In the genomic region with DNA sequence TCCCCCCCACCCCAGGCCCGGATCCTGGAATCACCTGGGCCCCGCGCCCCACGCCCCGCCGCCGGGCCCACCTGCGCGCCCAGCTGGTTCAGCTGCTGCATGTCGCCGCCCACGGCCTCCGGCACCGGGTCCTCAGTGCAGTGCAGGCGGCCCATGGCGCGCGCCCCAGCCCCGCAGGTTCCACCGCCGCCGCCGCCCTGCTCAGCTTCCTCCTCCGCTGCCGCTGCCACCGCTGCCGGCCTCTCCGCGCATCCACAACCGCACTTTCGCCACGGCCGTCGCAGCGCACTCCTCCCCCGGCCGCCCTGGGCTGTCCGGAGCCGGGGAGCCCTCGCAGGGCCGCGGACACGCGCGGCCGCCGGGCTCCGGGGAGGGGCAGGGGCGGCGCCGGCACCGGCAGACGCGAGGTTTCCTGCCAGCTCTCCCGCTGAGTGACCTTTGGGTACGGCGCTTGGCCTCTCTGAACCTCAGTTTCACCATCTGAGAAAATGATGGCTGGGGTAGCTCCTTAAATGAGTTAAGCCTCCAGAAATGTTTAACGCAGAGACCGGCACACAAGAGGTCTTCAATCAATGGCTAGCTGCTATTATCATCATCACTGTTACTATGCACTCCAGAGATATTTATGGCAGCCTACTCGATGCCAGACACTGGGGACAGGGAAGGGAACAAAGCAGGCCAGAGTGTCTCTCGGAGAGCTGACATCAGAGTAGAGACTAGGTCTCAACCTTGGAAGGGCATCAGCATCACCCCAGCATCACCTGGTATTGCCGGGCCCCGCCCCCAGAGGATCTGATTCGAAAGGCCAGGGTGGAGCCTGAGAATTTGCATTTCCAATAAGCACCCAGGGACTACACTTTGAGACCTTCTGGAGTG, we compare ENCODE assay signal across 8 cellular contexts. TPM values are rescaled to one million over a fixed set of nuclear protein-coding genes. Genes with fewer than 3 reads are reported as not detected.
DNase-seq lines count a peak whose midpoint lies in the region; ATAC-seq and TF ChIP-seq lines count a peak whose summit lies in the region.

TSS of gene COMMD7 (minus strand) at position 231 of the 876 bp plus-strand sequence. CDS start at position 155, 76 bp downstream.

- H3K27ac ChIP-seq in HCT116 (ENCODE audit: low read depth, low read length) (peak within 1 kb of the TSS; percentile 56; the same call in 1 of the 2 replicates), liver (ENCODE audit: low read depth in 1 of 2, low read length in 2 of 2) (peak within 1 kb of the TSS; percentile 25 to 64)

- CTCF ChIA-PET in HCT116 (lab: Charles Lee) = no interaction called here

- H3K9me2 ChIP-seq in HCT116 (ENCODE audit: insufficient read depth) = no peaks in the 10 kb centered on the region

- DNase-seq in EH (ENCODE audit: low read depth) = peak; percentile 66
- DNase-seq in HCT116 (ENCODE audit: low read depth, low spot score) = no peak
- DNase-seq in NCI-H2196 (lab: John Stamatoyannopoulos, UW; ENCODE audit: unreplicated experiment) = peak; percentile 67
- DNase-seq in activated CD4-positive, alpha-beta T cell treated with anti-CD3 and anti-CD28 coated beads for 4 hours = peak; percentile 69 to 75
- DNase-seq in dedifferentiated amniotic fluid mesenchymal stem cell (ENCODE audit: extremely low spot score) = peak; percentile 27
- peak; percentile 65 for DNase-seq in stimulated activated CD4-positive, alpha-beta T cell treated with anti-CD3 and anti-CD28 coated beads, Interleukin-4, amount 100 ng/mL, for 24 hours
- DNase-seq in OCI-M2 (lab: John Stamatoyannopoulos, UW; ENCODE audit: unreplicated experiment) = no peak

- BruUV-seq in HCT116 (replicated peaks; lab: Mats Ljungman, UMichigan) = no TSS peak

- H3K4me2 ChIP-seq in HCT116 (ENCODE audit: low read length) = peak within 1 kb of the TSS; percentile 99

- 1% methylated on average over 64 of the region's 64 CpGs for WGBS in liver

- no peak for TF ChIP-seq CTCF in HCT116 (IDR thresholded peaks at IDR 0.05 in 2 of 3, conservative IDR thresholded peaks at IDR 0.05 in 1 of 3; ENCODE audit: borderline replicate concordance in 1 of 3, insufficient read depth in 1 of 3, low read depth in 2 of 3, low read length in 2 of 3)
- no peak for TF ChIP-seq CTCF in liver (IDR thresholded peaks at IDR 0.05; ENCODE audit: low read depth, low read length, missing input control)

- POLR2A ChIA-PET in HCT116 (lab: Charles Lee) = no interaction called here

- H3K4me3 ChIP-seq in HCT116 (replicated peaks in 1 of 2; ENCODE audit: low read depth in 1 of 2, low read length in 2 of 2) (peak within 1 kb of the TSS; percentile 46 to 68), liver (ENCODE audit: low read depth in 1 of 3, low read length in 3 of 3) (peak within 1 kb of the TSS; percentile 67 to 98 (median 69))

- H3K9ac ChIP-seq in HCT116 (ENCODE audit: low read length) = peak within 1 kb of the TSS; percentile 63
- H3K9ac ChIP-seq in liver (ENCODE audit: low read depth in 1 of 2, low read length in 2 of 2) = peak within 1 kb of the TSS; percentile 61 to 84

- intact Hi-C loops in HCT116 (cut with micrococcal nuclease) = no loop called here

- H3K79me2 ChIP-seq in HCT116 (ENCODE audit: insufficient read depth, low read length) = no peaks in the 10 kb centered on the region

- peaks cover 16 to 35% of the 10 kb centered on the region in 2 experiments for H3K4me1 ChIP-seq in HCT116 (ENCODE audit: control insufficient read depth in 1 of 2, insufficient read depth in 2 of 2, low read length in 2 of 2)
- peaks cover 1 to 14% (median 11%) of the 10 kb centered on the region in 4 donors for H3K4me1 ChIP-seq in liver (ENCODE audit: control insufficient read depth in 4 of 4, insufficient read depth in 4 of 4, low read length in 3 of 4)

- ATAC-seq in HCT116 = peak; percentile 78

- H4K20me1 ChIP-seq in HCT116 (ENCODE audit: insufficient read depth) = no peaks in the 10 kb centered on the region

- RAD21 ChIA-PET in HCT116 (lab: Charles Lee; ENCODE audit: low non-redundant PET in 1 of 2, low total read pairs in 2 of 2, uncharacterized antibody in 2 of 2, unreplicated experiment in 2 of 2) = interaction anchor here in 1 of 2 experiments (0.6 kb wide), 1 partner anchor 70 kb away, joined by 3 read pairs; the partner anchor contains the start of gene C20orf203

- H3K27me3 ChIP-seq in HCT116 (ENCODE audit: insufficient read depth, low read length) = no peaks in the 10 kb centered on the region
- H3K27me3 ChIP-seq in liver (ENCODE audit: control insufficient read depth in 4 of 4, insufficient read depth in 4 of 4, low read length in 3 of 4) = no peaks in the 10 kb centered on the region

- TF ChIP-seq POLR2A in HCT116 (IDR thresholded peaks at IDR 0.05; ENCODE audit: borderline replicate concordance, extremely low read depth, insufficient read depth, insufficient read length) = no peak

- H3K36me3 ChIP-seq in HCT116 (ENCODE audit: control insufficient read depth in 1 of 2, insufficient read depth in 2 of 2, low read length in 2 of 2) (no peaks in the 10 kb centered on the region), liver (ENCODE audit: control insufficient read depth in 4 of 4, insufficient read depth in 3 of 4, low read depth in 1 of 4, low read length in 3 of 4) (peaks cover 0 to 2% (median 0%) of the 10 kb centered on the region in 4 donors)

- no peak for TF ChIP-seq RAD21 in HCT116 (IDR thresholded peaks at IDR 0.05; ENCODE audit: low read depth)
- TF ChIP-seq RAD21 in liver (IDR thresholded peaks at IDR 0.05) = no peak

- peak within 1 kb of the TSS; percentile 98 for H2AFZ ChIP-seq in HCT116 (ENCODE audit: low read depth, low read length, poor library complexity, severe bottlenecking)

- H3K9me3 ChIP-seq in HCT116 (ENCODE audit: control insufficient read depth in 1 of 2, insufficient read depth in 1 of 2, low read depth in 1 of 2, low read length in 2 of 2) (no peaks in the 10 kb centered on the region), liver (ENCODE audit: control insufficient read depth in 4 of 4, low read length in 3 of 4) (no peaks in the 10 kb centered on the region)

TF ChIP-seq in HCT116, 20 proteins besides CTCF, POLR2A, EP300 and RAD21:
- TF ChIP-seq ZFX (IDR thresholded peaks at IDR 0.05) = peak; percentile 71
- TF ChIP-seq EZH2phosphoT487 (IDR thresholded peaks at IDR 0.05; ENCODE audit: borderline replicate concordance) = no peak
- peak; percentile 54 for TF ChIP-seq POLR2AphosphoS5 (IDR thresholded peaks at IDR 0.05; ENCODE audit: low read depth, low read length)

TF ChIP-seq in liver, 16 proteins besides CTCF, POLR2A, EP300 and RAD21 (continues in another document):
- TF ChIP-seq MAX (IDR thresholded peaks at IDR 0.05) (no peak), ZBTB33 (IDR thresholded peaks at IDR 0.05) (no peak), YY1 (IDR thresholded peaks at IDR 0.05) (no peak), JUND (IDR thresholded peaks at IDR 0.05) (no peak), GABPA (IDR thresholded peaks at IDR 0.05 in 1 of 2, conservative IDR thresholded peaks at IDR 0.05 in 1 of 2) (no peak), HNF4A (conservative IDR thresholded peaks at IDR 0.05) (no peak), TAF1 (conservative IDR thresholded peaks at IDR 0.05) (no peak), HNF4G (IDR thresholded peaks at IDR 0.05) (no peak), NR2F2 (IDR thresholded peaks at IDR 0.05) (no peak), FOXA1 (IDR thresholded peaks at IDR 0.05) (no peak), FOXA2 (IDR thresholded peaks at IDR 0.05) (no peak), RXRA (IDR thresholded peaks at IDR 0.05) (no peak), EGR1 (IDR thresholded peaks at IDR 0.05; ENCODE audit: low read depth in 2 of 2) (no peak)
- TF ChIP-seq, protein P1, sequence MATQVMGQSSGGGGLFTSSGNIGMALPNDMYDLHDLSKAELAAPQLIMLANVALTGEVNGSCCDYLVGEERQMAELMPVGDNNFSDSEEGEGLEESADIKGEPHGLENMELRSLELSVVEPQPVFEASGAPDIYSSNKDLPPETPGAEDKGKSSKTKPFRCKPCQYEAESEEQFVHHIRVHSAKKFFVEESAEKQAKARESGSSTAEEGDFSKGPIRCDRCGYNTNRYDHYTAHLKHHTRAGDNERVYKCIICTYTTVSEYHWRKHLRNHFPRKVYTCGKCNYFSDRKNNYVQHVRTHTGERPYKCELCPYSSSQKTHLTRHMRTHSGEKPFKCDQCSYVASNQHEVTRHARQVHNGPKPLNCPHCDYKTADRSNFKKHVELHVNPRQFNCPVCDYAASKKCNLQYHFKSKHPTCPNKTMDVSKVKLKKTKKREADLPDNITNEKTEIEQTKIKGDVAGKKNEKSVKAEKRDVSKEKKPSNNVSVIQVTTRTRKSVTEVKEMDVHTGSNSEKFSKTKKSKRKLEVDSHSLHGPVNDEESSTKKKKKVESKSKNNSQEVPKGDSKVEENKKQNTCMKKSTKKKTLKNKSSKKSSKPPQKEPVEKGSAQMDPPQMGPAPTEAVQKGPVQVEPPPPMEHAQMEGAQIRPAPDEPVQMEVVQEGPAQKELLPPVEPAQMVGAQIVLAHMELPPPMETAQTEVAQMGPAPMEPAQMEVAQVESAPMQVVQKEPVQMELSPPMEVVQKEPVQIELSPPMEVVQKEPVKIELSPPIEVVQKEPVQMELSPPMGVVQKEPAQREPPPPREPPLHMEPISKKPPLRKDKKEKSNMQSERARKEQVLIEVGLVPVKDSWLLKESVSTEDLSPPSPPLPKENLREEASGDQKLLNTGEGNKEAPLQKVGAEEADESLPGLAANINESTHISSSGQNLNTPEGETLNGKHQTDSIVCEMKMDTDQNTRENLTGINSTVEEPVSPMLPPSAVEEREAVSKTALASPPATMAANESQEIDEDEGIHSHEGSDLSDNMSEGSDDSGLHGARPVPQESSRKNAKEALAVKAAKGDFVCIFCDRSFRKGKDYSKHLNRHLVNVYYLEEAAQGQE (IDR thresholded peaks at IDR 0.05) = no peak

RNA-seq across cellular contexts. Expression of gene COMMD7, which starts in this region (rescaled TPM):
- total RNA-seq in HCT116 (2021; ENCODE audit: unreplicated experiment) (13.2 TPM), liver (1 to 10 TPM; 8.3 to 9.1 TPM)
- 11.1 and 15.3 TPM in 2 replicates for polyA plus RNA-seq in HCT116 (2012)
- 10 to 100 TPM; 21.8 to 42.7 TPM for polyA plus RNA-seq in liver

Comparison
In these comparisons a context has a peak if more than half of its experiments do, and no peak if none do; other contexts are left out.
1. DNase-seq: peak in EH (single experiment), NCI-H2196 (single experiment), activated CD4-positive, alpha-beta T cell treated with anti-CD3 and anti-CD28 coated beads for 4 hours (2 of 2), dedifferentiated amniotic fluid mesenchymal stem cell (single experiment) and stimulated activated CD4-positive, alpha-beta T cell treated with anti-CD3 and anti-CD28 coated beads, Interleukin-4, amount 100 ng/mL, for 24 hours (single experiment); none in HCT116 (single experiment) and OCI-M2 (single experiment).